ENCODE assay signal across 1 cellular context in genomic region chr7:158829342-158830210, GRCh38.
TF ChIP-seq lines count a peak whose summit lies in the region.

TSS of gene ESYT2 (minus strand) at chr7:158829509. CDS start at chr7:158829418, 91 bp downstream.

TF ChIP-seq in HepG2, 621 proteins besides CTCF, POLR2A, EP300 and RAD21 (continued from another document and continues in another):
- peak; percentile 65 for TF ChIP-seq ZNF609 (CRISPR knock-in tag; IDR thresholded peaks at IDR 0.05; ENCODE audit: borderline replicate concordance)
- TF ChIP-seq SALL2 (CRISPR knock-in tag; IDR thresholded peaks at IDR 0.05) = peak; percentile 95
- no peak for TF ChIP-seq ZNF720 (CRISPR knock-in tag; IDR thresholded peaks at IDR 0.05)
- TF ChIP-seq ZNF784 (CRISPR knock-in tag; IDR thresholded peaks at IDR 0.05; ENCODE audit: borderline replicate concordance) = peak; percentile 93; the same call in 1 of the 2 replicates
- TF ChIP-seq MTF1 (CRISPR knock-in tag; IDR thresholded peaks at IDR 0.05) = peak; percentile 52; the same call in 1 of the 2 replicates
- no peak for TF ChIP-seq REXO4 (CRISPR knock-in tag; IDR thresholded peaks at IDR 0.05; ENCODE audit: borderline replicate concordance)
- TF ChIP-seq TERF1 (CRISPR knock-in tag; IDR thresholded peaks at IDR 0.05) = no peak
- TF ChIP-seq RFX1 (IDR thresholded peaks at IDR 0.05) = no peak
- TF ChIP-seq ZNF749 (CRISPR knock-in tag; IDR thresholded peaks at IDR 0.05; ENCODE audit: borderline replicate concordance) = peak; percentile 80; the same call in 1 of the 2 replicates
- no peak for TF ChIP-seq TAF15 (IDR thresholded peaks at IDR 0.05; ENCODE audit: low read depth, low read length, poor library complexity, severe bottlenecking)
- TF ChIP-seq ZNF768 (CRISPR knock-in tag; IDR thresholded peaks at IDR 0.05) = peak; percentile 80; the same call in 1 of the 2 replicates
- 0 out of 2 replicates have a peak, but pooled peaks have one; percentile 11 for TF ChIP-seq STAT5B (CRISPR knock-in tag; IDR thresholded peaks at IDR 0.05)
- peak; percentile 40 for TF ChIP-seq ZNF350 (CRISPR knock-in tag; IDR thresholded peaks at IDR 0.05; ENCODE audit: borderline replicate concordance, low read depth)
- no peak for TF ChIP-seq ZNF484 (CRISPR knock-in tag; IDR thresholded peaks at IDR 0.05; ENCODE audit: borderline replicate concordance, low read depth)
- TF ChIP-seq RFX5 (IDR thresholded peaks at IDR 0.05; ENCODE audit: low read depth, low read length) = peak; percentile 81
- peak; percentile 77 to 91; a peak in 3 of 4 replicates for TF ChIP-seq HMGXB4 (CRISPR knock-in tag; IDR thresholded peaks at IDR 0.05; ENCODE audit: borderline replicate concordance in 1 of 2, low read depth in 1 of 2)
- TF ChIP-seq ZNF619 (CRISPR knock-in tag; IDR thresholded peaks at IDR 0.05) = no peak
- peak; percentile 45; the same call in 1 of the 2 replicates for TF ChIP-seq GZF1 (CRISPR knock-in tag; IDR thresholded peaks at IDR 0.05)
- TF ChIP-seq CBX5 (CRISPR knock-in tag; IDR thresholded peaks at IDR 0.05; ENCODE audit: borderline replicate concordance) = peak; percentile 15; the same call in 1 of the 2 replicates
- peak; percentile 52; the same call in 1 of the 2 replicates for TF ChIP-seq AFF4 (CRISPR knock-in tag; IDR thresholded peaks at IDR 0.05)
- peak; percentile 83 for TF ChIP-seq ZFP36L1 (CRISPR knock-in tag; IDR thresholded peaks at IDR 0.05)
- peak; percentile 62 for TF ChIP-seq RBM39 (IDR thresholded peaks at IDR 0.05; ENCODE audit: low read depth, low read length, poor library complexity, severe bottlenecking)
- no peak for TF ChIP-seq ZEB1 (IDR thresholded peaks at IDR 0.05; ENCODE audit: insufficient replicate concordance, low read depth)
- TF ChIP-seq POLR2G (IDR thresholded peaks at IDR 0.05; ENCODE audit: low read depth, low read length) = peak; percentile 92
- peak; percentile 80 for TF ChIP-seq YEATS4 (CRISPR knock-in tag; IDR thresholded peaks at IDR 0.05; ENCODE audit: borderline replicate concordance)
- TF ChIP-seq RXRB (CRISPR knock-in tag; IDR thresholded peaks at IDR 0.05; ENCODE audit: borderline replicate concordance) = peak; percentile 60; the same call in 1 of the 2 replicates
- no peak for TF ChIP-seq PHF5A (CRISPR knock-in tag; IDR thresholded peaks at IDR 0.05; ENCODE audit: low read depth, unreplicated experiment)
- no peak for TF ChIP-seq NFE2 (CRISPR knock-in tag; IDR thresholded peaks at IDR 0.05)
- TF ChIP-seq DPF2 (CRISPR knock-in tag; IDR thresholded peaks at IDR 0.05; ENCODE audit: borderline replicate concordance, low read depth) = no peak
- TF ChIP-seq FOXO4 (CRISPR knock-in tag; conservative IDR thresholded peaks at IDR 0.05) = no peak
- TF ChIP-seq ZNF230 (CRISPR knock-in tag; IDR thresholded peaks at IDR 0.05) = peak; percentile 92
- TF ChIP-seq DBP (CRISPR knock-in tag; IDR thresholded peaks at IDR 0.05; ENCODE audit: not compliant biosample characterization) = no peak
- peak; percentile 30; the same call in 1 of the 2 replicates for TF ChIP-seq MIXL1 (CRISPR knock-in tag; IDR thresholded peaks at IDR 0.05)
- TF ChIP-seq FOXP4 (CRISPR knock-in tag; IDR thresholded peaks at IDR 0.05) = peak; percentile 34; the same call in 1 of the 2 replicates
- TF ChIP-seq MED13 (CRISPR knock-in tag; IDR thresholded peaks at IDR 0.05) = peak; percentile 15; the same call in 1 of the 2 replicates
- TF ChIP-seq ZNF451 (CRISPR knock-in tag; IDR thresholded peaks at IDR 0.05) = peak; percentile 31
- TF ChIP-seq NFATC3 (CRISPR knock-in tag; IDR thresholded peaks at IDR 0.05) = 0 out of 2 replicates have a peak, but pooled peaks have one; percentile 28
- TF ChIP-seq ZSCAN12 (CRISPR knock-in tag; IDR thresholded peaks at IDR 0.05) = peak; percentile 27; the same call in 1 of the 2 replicates
- peak; percentile 86; the same call in 1 of the 2 replicates for TF ChIP-seq ZFP82 (CRISPR knock-in tag; IDR thresholded peaks at IDR 0.05; ENCODE audit: borderline replicate concordance)
